31 cellular contexts compared by ENCODE assay signal in genomic region chr15:46732060-46732459, GRCh38.
"Had no signal": no experiment of that assay in that cellular context is flagged by ENCODE, and none has a peak within 500 bp of the region (broad histone marks: within the 10 kb centered on the region; RNA-seq: fewer than 3 reads in every experiment).

No MANE protein-coding gene starts in this region.

- DNase-seq: activated CD4-positive, alpha-beta memory T cell treated with anti-CD3 and anti-CD28 coated beads, Interleukin-2, amount 10 ng/mL, durations not matched to agents 7 days and 5 days; activated CD4-positive, alpha-beta T cell treated with anti-CD3 and anti-CD28 coated beads for 1 hour; activated CD4-positive, alpha-beta T cell treated with anti-CD3 and anti-CD28 coated beads, Interleukin-2, amount 10 ng/mL, durations not matched to agents 7 days and 5 days; activated CD8-positive, alpha-beta memory T cell treated with anti-CD3 and anti-CD28 coated beads, Interleukin-2, amount 50 U/mL, for 48 hours; activated gamma-delta T cell; activated naive CD4-positive, alpha-beta T cell treated with anti-CD3 and anti-CD28 coated beads, Interleukin-2, amount 10 ng/mL, durations not matched to agents 7 days and 5 days; activated naive CD8-positive, alpha-beta T cell treated with anti-CD3 and anti-CD28 coated beads, Interleukin-2, amount 10 ng/mL, durations not matched to agents 7 days and 5 days; activated T-cell treated with anti-CD3 and anti-CD28 coated beads, Interleukin-2, amount 50 U/mL, for 24 hours; cerebellar nuclear complex; colonic mucosa; effector CD8-positive, alpha-beta T cell; erythroblast; head of caudate nucleus; hippocampal formation; left colon; mammary epithelial cell; ovary; stimulated activated CD4-positive, alpha-beta T cell treated with anti-CD3 and anti-CD28 coated beads, Interleukin-12 subunit alpha, Interleukin-12 subunit beta, amount 100 ng/mL, for 4 hours; stimulated activated CD4-positive, alpha-beta T cell treated with anti-CD3 and anti-CD28 coated beads, Interleukin-4, amount 100 ng/mL, for 24 hours; stimulated activated naive CD8-positive, alpha-beta T cell treated with anti-CD3 and anti-CD28 coated beads, Interleukin-15, amount 100 ng/mL, for 72 hours; substantia nigra; uterus had no signal

- H3K4me3 ChIP-seq: ascending aorta, cardiac muscle cell, colonic mucosa, gastroesophageal sphincter, ovary, skin epidermis, uterus had no signal

- FAIRE-seq: keratinocyte had no signal

- H3K36me3 ChIP-seq: ascending aorta, cardiac muscle cell, colonic mucosa, gastroesophageal sphincter, neutrophil, ovary, uterus had no signal

- H3K27ac ChIP-seq: ascending aorta, cardiac muscle cell, colonic mucosa, gastroesophageal sphincter, neutrophil, ovary, skin epidermis, uterus had no signal

- H3K9me3 ChIP-seq: colonic mucosa, neutrophil, ovary had no signal

- H3K4me1 ChIP-seq: ascending aorta, colonic mucosa, gastroesophageal sphincter, uterus had no signal

- ATAC-seq: gastroesophageal sphincter; left colon; sciatic nerve; stimulated activated effector memory CD8-positive, alpha-beta T cell treated with anti-CD3 and anti-CD28 coated beads, Interleukin-12 subunit alpha, Interleukin-12 subunit beta, amount 100 ng/mL, for 72 hours; stimulated activated naive CD8-positive, alpha-beta T cell treated with anti-CD3 and anti-CD28 coated beads, Interleukin-15, amount 100 ng/mL, for 72 hours; WTC11 had no signal

- H3K27me3 ChIP-seq: ascending aorta, cardiac muscle cell, colonic mucosa, gastroesophageal sphincter, neutrophil, ovary, uterus had no signal
